8 cellular contexts compared by ENCODE assay signal in the genomic region with DNA sequence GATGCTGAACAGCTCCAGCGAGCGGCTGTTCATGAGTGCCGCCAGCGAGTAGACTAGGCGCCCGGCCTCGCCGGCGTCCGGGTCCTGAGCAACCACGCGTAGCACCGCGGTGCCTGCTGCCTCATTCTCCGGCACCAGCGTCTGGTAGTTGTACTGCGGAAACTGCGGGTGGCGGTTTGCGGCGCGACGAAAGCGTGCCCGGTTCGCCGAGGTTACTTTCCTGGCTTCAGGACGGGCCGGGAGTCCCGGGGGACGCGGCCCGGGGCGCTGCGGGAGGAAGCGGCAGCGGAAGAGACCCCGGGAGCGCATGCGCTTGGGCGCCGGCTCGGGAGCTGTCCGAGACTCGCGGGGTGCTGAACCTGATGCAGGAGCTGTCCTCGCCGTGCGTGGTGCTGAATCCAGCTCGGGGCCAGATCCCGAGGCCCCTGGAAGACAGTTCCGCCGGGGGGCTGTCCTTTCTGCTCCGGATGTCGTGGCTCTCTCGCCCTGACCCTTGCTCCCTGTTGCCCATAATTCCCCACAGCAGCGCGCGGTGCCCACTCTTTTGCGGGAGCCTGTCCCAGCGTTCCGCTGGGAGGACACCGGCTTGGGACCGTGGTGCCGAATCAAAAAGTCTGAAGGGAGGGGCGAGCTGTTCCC. TPM values are rescaled to one million over a fixed set of nuclear protein-coding genes. Genes with fewer than 3 reads are reported as not detected.
A peak's percentile ranks its signal among the peaks of the same experiment; 100 is the strongest.
DNase-seq lines count a peak whose midpoint lies in the region; ATAC-seq and TF ChIP-seq lines count a peak whose summit lies in the region.

No MANE protein-coding gene starts in this region.

- TF ChIP-seq CTCF in BE2C (IDR thresholded peaks at IDR 0.05; ENCODE audit: low read depth, low read length) = no peak
- TF ChIP-seq CTCF in endothelial cell (IDR thresholded peaks at IDR 0.05; ENCODE audit: unreplicated experiment) = no peak

- H3K36me3 ChIP-seq in BE2C = peaks cover 43% of the 10 kb centered on the region

- peaks cover 14% of the 10 kb centered on the region for H3K27me3 Mint-ChIP-seq in activated CD8-positive, alpha-beta memory T cell treated with anti-CD3 and anti-CD28 coated beads, Interleukin-2, amount 10 ng/mL, durations not matched to agents 7 days and 5 days
- H3K27me3 Mint-ChIP-seq in endothelial cell (ENCODE audit: unreplicated experiment) = peaks cover 14% of the 10 kb centered on the region

- peak overlapping the region; percentile 49 for H3K4me3 Mint-ChIP-seq in activated CD8-positive, alpha-beta memory T cell treated with anti-CD3 and anti-CD28 coated beads, Interleukin-2, amount 10 ng/mL, durations not matched to agents 7 days and 5 days
- H3K4me3 Mint-ChIP-seq in endothelial cell (ENCODE audit: unreplicated experiment) = peak overlapping the region; percentile 79

- H3K9me3 Mint-ChIP-seq in activated CD8-positive, alpha-beta memory T cell treated with anti-CD3 and anti-CD28 coated beads, Interleukin-2, amount 10 ng/mL, durations not matched to agents 7 days and 5 days (ENCODE audit: low read depth) = no peaks in the 10 kb centered on the region
- H3K9me3 Mint-ChIP-seq in endothelial cell (ENCODE audit: unreplicated experiment) = no peaks in the 10 kb centered on the region

- DNase-seq in BE2C (no peak), KG1 (lab: John Stamatoyannopoulos, UW) (peak; percentile 57), endothelial cell (ENCODE audit: low spot score) (peak; percentile 75), midbrain (lab: John Stamatoyannopoulos, UW) (peak; percentile 49), pons (ENCODE audit: low spot score) (no peak)
- peak; percentile 82 for DNase-seq in activated CD8-positive, alpha-beta memory T cell treated with anti-CD3 and anti-CD28 coated beads, Interleukin-2, amount 10 ng/mL, durations not matched to agents 7 days and 5 days
- DNase-seq in stimulated activated CD8-positive, alpha-beta memory T cell treated with anti-CD3 and anti-CD28 coated beads, Interleukin-7, amount 100 ng/mL, for 1 hour (ENCODE audit: low read depth in 2 of 2) = peak; percentile 50 to 61

- peaks cover 3% of the 10 kb centered on the region for H3K36me3 Mint-ChIP-seq in activated CD8-positive, alpha-beta memory T cell treated with anti-CD3 and anti-CD28 coated beads, Interleukin-2, amount 10 ng/mL, durations not matched to agents 7 days and 5 days
- H3K36me3 Mint-ChIP-seq in endothelial cell (ENCODE audit: low read depth, unreplicated experiment) = peaks cover 7% of the 10 kb centered on the region

- H3K4me1 Mint-ChIP-seq in activated CD8-positive, alpha-beta memory T cell treated with anti-CD3 and anti-CD28 coated beads, Interleukin-2, amount 10 ng/mL, durations not matched to agents 7 days and 5 days = peaks cover 33% of the 10 kb centered on the region
- H3K4me1 Mint-ChIP-seq in endothelial cell (ENCODE audit: unreplicated experiment) = peaks cover 7% of the 10 kb centered on the region

- no peaks in the 10 kb centered on the region for H3K27me3 ChIP-seq in BE2C

- CTCF ChIA-PET in activated CD8-positive, alpha-beta memory T cell treated with anti-CD3 and anti-CD28 coated beads, Interleukin-2, amount 10 ng/mL, durations not matched to agents 7 days and 5 days (lab: Charles Lee) = interaction anchor here (0.8 to 3.8 kb wide), 4 partner anchors 25 to 361 kb away, joined by 3 to 19 read pairs (median 9); a partner anchor contains a TSS

- peak; percentile 9 for ATAC-seq in activated CD8-positive, alpha-beta memory T cell treated with anti-CD3 and anti-CD28 coated beads, Interleukin-2, amount 10 ng/mL, durations not matched to agents 7 days and 5 days
- ATAC-seq in HG03280 (IDR thresholded peaks at IDR 0.05; ENCODE audit: unreplicated experiment) = no peak

- H3K27ac Mint-ChIP-seq in activated CD8-positive, alpha-beta memory T cell treated with anti-CD3 and anti-CD28 coated beads, Interleukin-2, amount 10 ng/mL, durations not matched to agents 7 days and 5 days = no peak overlapping the region
- H3K27ac Mint-ChIP-seq in endothelial cell (ENCODE audit: unreplicated experiment) = no peak overlapping the region

- H3K4me1 ChIP-seq in BE2C = no peaks in the 10 kb centered on the region

- peak overlapping the region; percentile 65 for H3K4me3 ChIP-seq in BE2C (ENCODE audit: low read depth, low read length)

- no peaks in the 10 kb centered on the region for H3K9me3 ChIP-seq in BE2C

RNA-seq across cellular contexts. Expression of a gene that starts 1.1 kb away (rescaled TPM):
- polyA plus RNA-seq in BE2C (2012; ENCODE audit: insufficient read depth, insufficient read length, low read depth) = 50.3 TPM
- 10 to 100 TPM; 20.9 to 24.0 TPM for total RNA-seq in activated CD8-positive, alpha-beta memory T cell treated with anti-CD3 and anti-CD28 coated beads, Interleukin-2, amount 10 ng/mL, durations not matched to agents 7 days and 5 days
- 7.6 TPM for total RNA-seq in endothelial cell (ENCODE audit: unreplicated experiment)

RNA-seq across cellular contexts. Expression of a gene that starts 24.1 kb away (rescaled TPM):
- polyA plus RNA-seq in BE2C (2012; ENCODE audit: insufficient read depth, insufficient read length, low read depth) = 28.5 TPM
- total RNA-seq in activated CD8-positive, alpha-beta memory T cell treated with anti-CD3 and anti-CD28 coated beads, Interleukin-2, amount 10 ng/mL, durations not matched to agents 7 days and 5 days = 10 to 100 TPM; 33.4 to 43.0 TPM
- total RNA-seq in endothelial cell (ENCODE audit: unreplicated experiment) = 34.1 TPM

RNA-seq across cellular contexts. Expression of a gene that starts 26.4 kb away (rescaled TPM):
- polyA plus RNA-seq in BE2C (2012; ENCODE audit: insufficient read depth, insufficient read length, low read depth) = 14.0 TPM
- total RNA-seq in activated CD8-positive, alpha-beta memory T cell treated with anti-CD3 and anti-CD28 coated beads, Interleukin-2, amount 10 ng/mL, durations not matched to agents 7 days and 5 days = 10 to 100 TPM; 44.9 to 59.0 TPM
- total RNA-seq in endothelial cell (ENCODE audit: unreplicated experiment) = 76.1 TPM

RNA-seq across cellular contexts. Expression of a gene that starts 40.1 kb away (rescaled TPM):
- polyA plus RNA-seq in BE2C (2012; ENCODE audit: insufficient read depth, insufficient read length, low read depth) = not detected
- total RNA-seq in activated CD8-positive, alpha-beta memory T cell treated with anti-CD3 and anti-CD28 coated beads, Interleukin-2, amount 10 ng/mL, durations not matched to agents 7 days and 5 days = under 1 TPM in 1 of 2 experiments, not detected in 1; 0.73 TPM
- total RNA-seq in endothelial cell (ENCODE audit: unreplicated experiment) = 0.44 TPM

RNA-seq across cellular contexts. Expression of a gene that starts 52.2 kb away (rescaled TPM):
- 332 TPM for polyA plus RNA-seq in BE2C (2012; ENCODE audit: insufficient read depth, insufficient read length, low read depth)
- 100 to 1,000 TPM; 201 to 220 TPM for total RNA-seq in activated CD8-positive, alpha-beta memory T cell treated with anti-CD3 and anti-CD28 coated beads, Interleukin-2, amount 10 ng/mL, durations not matched to agents 7 days and 5 days
- 165 TPM for total RNA-seq in endothelial cell (ENCODE audit: unreplicated experiment)

Comparison
In these comparisons a context has a peak if more than half of its experiments do, and no peak if none do; other contexts are left out.
1. DNase-seq: peak in KG1 (single experiment), activated CD8-positive, alpha-beta memory T cell treated with anti-CD3 and anti-CD28 coated beads, Interleukin-2, amount 10 ng/mL, durations not matched to agents 7 days and 5 days (single experiment), endothelial cell (single experiment), midbrain (single experiment) and stimulated activated CD8-positive, alpha-beta memory T cell treated with anti-CD3 and anti-CD28 coated beads, Interleukin-7, amount 100 ng/mL, for 1 hour (2 of 2); none in BE2C (single experiment) and pons (single experiment).